ENCODE assay signal across 27 cellular contexts in genomic region chr15:37695719-37696118, GRCh38.
DNase-seq lines count a peak whose midpoint lies in the region; ATAC-seq and TF ChIP-seq lines count a peak whose summit lies in the region.
"Had no signal": no experiment of that assay in that cellular context is flagged by ENCODE, and none has a peak within 500 bp of the region (broad histone marks: within the 10 kb centered on the region; RNA-seq: fewer than 3 reads in every experiment).

No MANE protein-coding gene starts in this region.

- H3K27ac ChIP-seq in CD8-positive, alpha-beta T cell (ENCODE audit: low read depth, low read length), result no peak overlapping the region
- H3K27ac ChIP-seq: C4-2B, esophagus squamous epithelium, left lung, parathyroid adenoma, upper lobe of right lung had no signal

- H3K36me3 Mint-ChIP-seq in CD8-positive, alpha-beta T cell, result no peaks in the 10 kb centered on the region
- H3K36me3 Mint-ChIP-seq in natural killer cell treated with Interleukin-12 subunit alpha and Interleukin-12 subunit beta and Interleukin-15 and Interleukin-18, amount 100 ng/mL, for 72 hours, result no peaks in the 10 kb centered on the region
- H3K36me3 Mint-ChIP-seq: natural killer cell, T-cell had no signal

- in situ Hi-C loops in astrocyte of the cerebellum (cut with HindIII; ENCODE audit: low sequenced_read_pairs), result no loop called here

- H3K27me3 Mint-ChIP-seq in CD8-positive, alpha-beta T cell (ENCODE audit: low read depth), result no peaks in the 10 kb centered on the region
- H3K27me3 Mint-ChIP-seq in natural killer cell treated with Interleukin-12 subunit alpha and Interleukin-12 subunit beta and Interleukin-15 and Interleukin-18, amount 100 ng/mL, for 72 hours, result no peaks in the 10 kb centered on the region
- H3K27me3 Mint-ChIP-seq: T-cell had no signal

- H3K36me3 ChIP-seq in CD8-positive, alpha-beta T cell (ENCODE audit: insufficient read depth, low read length), result no peaks in the 10 kb centered on the region
- H3K36me3 ChIP-seq: esophagus squamous epithelium, left lung, upper lobe of right lung had no signal

- no peak for TF ChIP-seq CTCF in astrocyte of the cerebellum (IDR thresholded peaks at IDR 0.05; ENCODE audit: low read depth, low read length, missing control alignments)
- no peak for TF ChIP-seq CTCF in CD8-positive, alpha-beta T cell (IDR thresholded peaks at IDR 0.05)

- H3K27me3 ChIP-seq in CD8-positive, alpha-beta T cell (ENCODE audit: insufficient read depth, low read length), result no peaks in the 10 kb centered on the region
- H3K27me3 ChIP-seq: esophagus squamous epithelium, left lung, upper lobe of right lung had no signal

- ATAC-seq in CD8-positive, alpha-beta T cell, result no peak
- ATAC-seq in natural killer cell treated with Interleukin-12 subunit alpha and Interleukin-12 subunit beta and Interleukin-15 and Interleukin-18, amount 100 ng/mL, for 72 hours, result no peak
- ATAC-seq: left lung, natural killer cell, sciatic nerve, T-cell, upper lobe of right lung had no signal

- H3K4me1 Mint-ChIP-seq in CD8-positive, alpha-beta T cell (ENCODE audit: low read depth), result no peaks in the 10 kb centered on the region
- H3K4me1 Mint-ChIP-seq in natural killer cell treated with Interleukin-12 subunit alpha and Interleukin-12 subunit beta and Interleukin-15 and Interleukin-18, amount 100 ng/mL, for 72 hours (ENCODE audit: low read depth in 2 of 2), result no peaks in the 10 kb centered on the region
- H3K4me1 Mint-ChIP-seq: mesothelial cell of epicardium, natural killer cell, T-cell had no signal

- no peak overlapping the region for H3K4me3 Mint-ChIP-seq in CD8-positive, alpha-beta T cell
- no peak overlapping the region for H3K4me3 Mint-ChIP-seq in natural killer cell treated with Interleukin-12 subunit alpha and Interleukin-12 subunit beta and Interleukin-15 and Interleukin-18, amount 100 ng/mL, for 72 hours
- H3K4me3 Mint-ChIP-seq: mesothelial cell of epicardium, natural killer cell, T-cell had no signal

- CTCF ChIA-PET in CD8-positive, alpha-beta T cell (lab: Charles Lee), result no interaction called here

- H3K4me1 ChIP-seq in CD8-positive, alpha-beta T cell (ENCODE audit: insufficient read depth, low read length), result no peaks in the 10 kb centered on the region
- H3K4me1 ChIP-seq: esophagus squamous epithelium, left lung, parathyroid adenoma, upper lobe of right lung had no signal

- DNase-seq in AG08395 (ENCODE audit: low spot score), result peak; percentile 19
- DNase-seq in HS-5 (ENCODE audit: low read depth), result peak; percentile 19
- DNase-seq in astrocyte of the cerebellum (ENCODE audit: low read depth), result peak; percentile 33
- peak; percentile 3 for DNase-seq in hepatic stellate cell (ENCODE audit: low spot score)
- no peak for DNase-seq in germinal center (ENCODE audit: low spot score)
- no peak for DNase-seq in GOT3 (lab: John Stamatoyannopoulos, UW)
- DNase-seq in CD8-positive, alpha-beta T cell, result no peak
- DNase-seq in natural killer cell treated with Interleukin-12 subunit alpha and Interleukin-12 subunit beta and Interleukin-15 and Interleukin-18, amount 100 ng/mL, for 72 hours (ENCODE audit: low spot score), result no peak
- DNase-seq: 8988T; activated naive CD4-positive, alpha-beta T cell; activated T-cell treated with anti-CD3 and anti-CD28 coated beads, Interleukin-2, amount 50 U/mL, for 1 hour; amygdala; effector memory CD4-positive, alpha-beta T cell; esophagus squamous epithelium; head of caudate nucleus; left lung; natural killer cell; NCI-H1092 treated with DMSO at 0.1 percent for 48 hours; NCI-H2081 treated with DMSO at 0.1 percent for 48 hours; NCI-H446; Right ventricle myocardium superior; T-cell; upper lobe of right lung had no signal

- no peak overlapping the region for H3K4me3 ChIP-seq in astrocyte of the cerebellum (ENCODE audit: low read depth, low read length)
- no peak overlapping the region for H3K4me3 ChIP-seq in CD8-positive, alpha-beta T cell (ENCODE audit: low read depth, low read length)
- H3K4me3 ChIP-seq: esophagus squamous epithelium, left lung, upper lobe of right lung had no signal

- intact Hi-C loops in CD8-positive, alpha-beta T cell (cut with DNase I, micrococcal nuclease), result no loop called here

- no peaks in the 10 kb centered on the region for H3K9me3 Mint-ChIP-seq in CD8-positive, alpha-beta T cell
- H3K9me3 Mint-ChIP-seq in natural killer cell treated with Interleukin-12 subunit alpha and Interleukin-12 subunit beta and Interleukin-15 and Interleukin-18, amount 100 ng/mL, for 72 hours, result peaks cover 5% of the 10 kb centered on the region

- no peaks in the 10 kb centered on the region for H3K9me3 ChIP-seq in CD8-positive, alpha-beta T cell (ENCODE audit: low read length)
- H3K9me3 ChIP-seq: esophagus squamous epithelium, upper lobe of right lung had no signal

- H3K27ac Mint-ChIP-seq in CD8-positive, alpha-beta T cell, result no peak overlapping the region
- H3K27ac Mint-ChIP-seq in natural killer cell treated with Interleukin-12 subunit alpha and Interleukin-12 subunit beta and Interleukin-15 and Interleukin-18, amount 100 ng/mL, for 72 hours, result no peak overlapping the region
- H3K27ac Mint-ChIP-seq: mesothelial cell of epicardium, natural killer cell, T-cell had no signal

- POLR2A ChIA-PET in CD8-positive, alpha-beta T cell (lab: Charles Lee), result no interaction called here

Comparison
In these comparisons a context has a peak if more than half of its experiments do, and no peak if none do; other contexts are left out.
1. DNase-seq: peak in AG08395 (single experiment), HS-5 (single experiment), astrocyte of the cerebellum (single experiment) and hepatic stellate cell (single experiment); none in germinal center (single experiment), GOT3 (single experiment), CD8-positive, alpha-beta T cell (0 of 7) and natural killer cell treated with Interleukin-12 subunit alpha and Interleukin-12 subunit beta and Interleukin-15 and Interleukin-18, amount 100 ng/mL, for 72 hours (single experiment).